Comparison of ENCODE assay signal across 10 cellular contexts in genomic region chr7:36985866-36986402, GRCh38.
DNase-seq lines count a peak whose midpoint lies in the region; ATAC-seq and TF ChIP-seq lines count a peak whose summit lies in the region.
"Had no signal": no experiment of that assay in that cellular context is flagged by ENCODE, and none has a peak within 500 bp of the region (broad histone marks: within the 10 kb centered on the region; RNA-seq: fewer than 3 reads in every experiment).

No MANE protein-coding gene starts in this region.

- no peak overlapping the region for H3K9ac ChIP-seq in MM.1S (ENCODE audit: low read length)

- 53 to 77% methylated on average over 12 to 13 of the region's 13 CpGs for WGBS in gastroesophageal sphincter (ENCODE audit: low coverage in 1 of 2), 2 donors

- H3K36me3 ChIP-seq in gastroesophageal sphincter, result no peaks in the 10 kb centered on the region
- H3K36me3 ChIP-seq in MM.1S (replicated peaks; ENCODE audit: insufficient read depth, low read length), result no peaks in the 10 kb centered on the region

- no peak overlapping the region for H3K27ac Mint-ChIP-seq in stimulated activated effector memory CD8-positive, alpha-beta T cell treated with anti-CD3 and anti-CD28 coated beads, Interleukin-12 subunit alpha, Interleukin-12 subunit beta, amount 100 ng/mL, for 72 hours

- H3K27me3 ChIP-seq in gastroesophageal sphincter (no peaks in the 10 kb centered on the region), MM.1S (replicated peaks; ENCODE audit: insufficient read depth, low read length) (no peaks in the 10 kb centered on the region)

- H3K9me2 ChIP-seq in MM.1S (replicated peaks; ENCODE audit: insufficient read depth, low read length), result no peaks in the 10 kb centered on the region

- no peak overlapping the region for H2AFZ ChIP-seq in MM.1S (ENCODE audit: low read length)

- TF ChIP-seq POLR2A in gastroesophageal sphincter (IDR thresholded peaks at IDR 0.05), result no peak

- H3K4me3 ChIP-seq in gastroesophageal sphincter, result peak overlapping the region; percentile 18 to 34
- no peak overlapping the region for H3K4me3 ChIP-seq in MM.1S (ENCODE audit: low read length)

- TF ChIP-seq EP300 in gastroesophageal sphincter (IDR thresholded peaks at IDR 0.05), result no peak

- H3K9me3 ChIP-seq in gastroesophageal sphincter (no peaks in the 10 kb centered on the region), MM.1S (replicated peaks; ENCODE audit: insufficient read depth, low read length) (no peaks in the 10 kb centered on the region)

- H3K4me1 Mint-ChIP-seq in stimulated activated effector memory CD8-positive, alpha-beta T cell treated with anti-CD3 and anti-CD28 coated beads, Interleukin-12 subunit alpha, Interleukin-12 subunit beta, amount 100 ng/mL, for 72 hours, result peaks cover 40% of the 10 kb centered on the region

- H3K36me3 Mint-ChIP-seq in stimulated activated effector memory CD8-positive, alpha-beta T cell treated with anti-CD3 and anti-CD28 coated beads, Interleukin-12 subunit alpha, Interleukin-12 subunit beta, amount 100 ng/mL, for 72 hours, result no peaks in the 10 kb centered on the region

- H3K4me1 ChIP-seq in gastroesophageal sphincter, result peaks cover 4 to 50% (median 12%) of the 10 kb centered on the region in 3 donors
- H3K4me1 ChIP-seq in MM.1S (ENCODE audit: low read length), result no peaks in the 10 kb centered on the region

- 0 out of 2 replicates have a peak, but pooled peaks cover 4% of the 10 kb centered on the region for H4K20me1 ChIP-seq in MM.1S (ENCODE audit: insufficient read depth, low read length)

- H3K9me3 Mint-ChIP-seq in stimulated activated effector memory CD8-positive, alpha-beta T cell treated with anti-CD3 and anti-CD28 coated beads, Interleukin-12 subunit alpha, Interleukin-12 subunit beta, amount 100 ng/mL, for 72 hours, result no peaks in the 10 kb centered on the region

- no peak overlapping the region for H3K4me2 ChIP-seq in MM.1S (ENCODE audit: low read depth, low read length)

- H3K27ac ChIP-seq in gastroesophageal sphincter, result peak overlapping the region in 3 of 4 donors; percentile 5 to 68 (median 25)
- no peak overlapping the region for H3K27ac ChIP-seq in MM.1S (ENCODE audit: low read length)
- H3K27ac ChIP-seq: RWPE1, VCaP had no signal

- no peak overlapping the region for H3K4me3 Mint-ChIP-seq in stimulated activated effector memory CD8-positive, alpha-beta T cell treated with anti-CD3 and anti-CD28 coated beads, Interleukin-12 subunit alpha, Interleukin-12 subunit beta, amount 100 ng/mL, for 72 hours

- H3F3A ChIP-seq in MM.1S (ENCODE audit: insufficient read depth, low read length), result no peaks in the 10 kb centered on the region

- H3K79me2 ChIP-seq in MM.1S (ENCODE audit: low read length), result peaks cover 58% of the 10 kb centered on the region

- no peak for ATAC-seq in gastroesophageal sphincter
- ATAC-seq in stimulated activated effector memory CD8-positive, alpha-beta T cell treated with anti-CD3 and anti-CD28 coated beads, Interleukin-12 subunit alpha, Interleukin-12 subunit beta, amount 100 ng/mL, for 72 hours, result no peak

- no peak for TF ChIP-seq CTCF in gastroesophageal sphincter (IDR thresholded peaks at IDR 0.05)
- no peak for TF ChIP-seq CTCF in MM.1S (IDR thresholded peaks at IDR 0.05; ENCODE audit: low read length)

- DNase-seq in NCI-H2107 treated with DMSO at 0.1 percent for 48 hours (lab: John Stamatoyannopoulos, UW; ENCODE audit: unreplicated experiment), result peak; percentile 31
- DNase-seq in NCI-H2107 (lab: John Stamatoyannopoulos, UW), result no peak
- peak; percentile 55 for DNase-seq in NCI-H82 treated with DMSO at 0.1 percent for 48 hours (lab: John Stamatoyannopoulos, UW; ENCODE audit: unreplicated experiment)
- DNase-seq in glomerular visceral epithelial cell (ENCODE audit: extremely low spot score), result no peak
- DNase-seq in stimulated activated effector memory CD8-positive, alpha-beta T cell treated with anti-CD3 and anti-CD28 coated beads, Interleukin-12 subunit alpha, Interleukin-12 subunit beta, amount 100 ng/mL, for 72 hours (ENCODE audit: low spot score in 2 of 2), result no peak
- DNase-seq in MM.1S, result no peak
- no peak for DNase-seq in kidney tubule cell (ENCODE audit: low spot score)

Comparison
In these comparisons a context has a peak if more than half of its experiments do, and no peak if none do; other contexts are left out.
1. DNase-seq: peak in NCI-H2107 treated with DMSO at 0.1 percent for 48 hours (single experiment) and NCI-H82 treated with DMSO at 0.1 percent for 48 hours (single experiment); none in NCI-H2107 (single experiment), glomerular visceral epithelial cell (single experiment), stimulated activated effector memory CD8-positive, alpha-beta T cell treated with anti-CD3 and anti-CD28 coated beads, Interleukin-12 subunit alpha, Interleukin-12 subunit beta, amount 100 ng/mL, for 72 hours (0 of 2), MM.1S (single experiment) and kidney tubule cell (single experiment).